ENCODE assay signal across 9 cellular contexts in the genomic region with DNA sequence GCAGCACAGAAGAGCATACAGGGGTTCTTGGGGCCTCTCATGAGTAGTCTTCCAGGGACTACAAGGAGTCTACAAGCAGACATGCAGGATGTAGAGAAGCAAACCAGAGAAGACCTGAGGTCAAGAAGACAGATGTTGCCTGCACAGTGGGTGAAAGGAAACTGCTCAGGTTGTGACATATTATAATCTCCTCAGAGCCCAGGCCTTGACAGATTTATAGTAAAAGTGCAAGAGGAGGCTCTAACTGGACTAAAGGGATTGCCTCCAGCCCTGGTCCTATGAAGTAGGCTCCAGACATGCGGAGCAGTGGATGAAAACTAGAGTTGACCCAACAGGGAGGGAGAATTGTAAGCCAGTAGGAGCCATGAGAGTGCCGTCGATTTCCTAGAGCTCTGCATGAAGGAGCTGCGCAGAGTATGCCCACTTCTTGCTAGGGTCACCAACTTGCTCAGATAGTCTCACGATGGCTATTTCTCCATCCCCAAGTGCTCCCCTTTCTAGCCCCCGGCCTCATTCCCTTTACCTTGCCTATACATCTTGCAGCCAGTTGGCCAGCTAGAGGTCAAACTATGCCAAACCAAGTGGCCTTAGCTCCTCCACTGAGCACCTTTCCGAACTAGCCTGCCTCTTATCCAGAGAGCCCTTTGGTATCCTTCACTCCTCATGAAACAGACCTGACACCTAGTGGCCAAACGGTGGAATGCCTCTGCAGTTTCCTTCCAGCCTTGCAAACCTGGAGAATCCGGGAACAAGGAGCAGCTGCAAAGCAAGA. TPM values are rescaled to one million over a fixed set of nuclear protein-coding genes. Genes with fewer than 3 reads are reported as not detected.
DNase-seq lines count a peak whose midpoint lies in the region; ATAC-seq and TF ChIP-seq lines count a peak whose summit lies in the region.
"Had no signal": no experiment of that assay in that cellular context is flagged by ENCODE, and none has a peak within 500 bp of the region (broad histone marks: within the 10 kb centered on the region; RNA-seq: fewer than 3 reads in every experiment).

No MANE protein-coding gene starts in this region.

- POLR2A ChIA-PET in CD4-positive, alpha-beta T cell (lab: Charles Lee) = no interaction called here

- peak; percentile 7 to 45 (median 28) for DNase-seq in CD4-positive, alpha-beta T cell
- peak; percentile 62 for DNase-seq in NCI-H748 (lab: John Stamatoyannopoulos, UW; ENCODE audit: unreplicated experiment)
- peak; percentile 56 to 67 for DNase-seq in activated CD4-positive, alpha-beta T cell treated with anti-CD3 and anti-CD28 coated beads, Interleukin-2, amount 50 U/mL, for 48 hours
- peak; percentile 21 for DNase-seq in effector CD8-positive, alpha-beta T cell (lab: John Stamatoyannopoulos, UW)
- peak; percentile 87 to 88 for DNase-seq in lung microvascular endothelial cell (ENCODE audit: low read depth in 2 of 2)
- peak; percentile 17 for DNase-seq in stimulated activated CD8-positive, alpha-beta memory T cell treated with anti-CD3 and anti-CD28 coated beads, Interleukin-12 subunit alpha, Interleukin-12 subunit beta, amount 100 ng/mL, for 1 hour (ENCODE audit: low read depth)

- TF ChIP-seq CTCF in CD4-positive, alpha-beta T cell (IDR thresholded peaks at IDR 0.05) = peak; percentile 87

- peak; percentile 51 for ATAC-seq in CD4-positive, alpha-beta T cell (ENCODE audit: poor library complexity)
- ATAC-seq in HG02678 (IDR thresholded peaks at IDR 0.05; ENCODE audit: unreplicated experiment) (peak; percentile 48), HG02852 (IDR thresholded peaks at IDR 0.05; ENCODE audit: unreplicated experiment) (no peak)

- CTCF ChIA-PET in CD4-positive, alpha-beta T cell (lab: Charles Lee) = interaction anchor here (0.7 to 1.2 kb wide), 2 partner anchors 9 to 233 kb away, joined by 3 to 6 read pairs; no protein-coding TSS in a partner anchor

- H3K9me3 ChIP-seq in CD4-positive, alpha-beta T cell (ENCODE audit: control insufficient read depth, low read length) = no peaks in the 10 kb centered on the region

- H3K27me3 Mint-ChIP-seq in CD4-positive, alpha-beta T cell = no peaks in the 10 kb centered on the region
- H3K27me3 Mint-ChIP-seq: IgD-negative memory B cell had no signal

- H3K9me3 Mint-ChIP-seq in CD4-positive, alpha-beta T cell = no peaks in the 10 kb centered on the region
- H3K9me3 Mint-ChIP-seq: IgD-negative memory B cell had no signal

- H3K4me3 Mint-ChIP-seq in CD4-positive, alpha-beta T cell = no peak overlapping the region
- H3K4me3 Mint-ChIP-seq: IgD-negative memory B cell had no signal

- H3K27me3 ChIP-seq in CD4-positive, alpha-beta T cell (ENCODE audit: control insufficient read depth, insufficient read depth, low read length) = no peaks in the 10 kb centered on the region

- H3K36me3 Mint-ChIP-seq in CD4-positive, alpha-beta T cell (ENCODE audit: low read depth) = peaks cover 15% of the 10 kb centered on the region

- intact Hi-C loops in CD4-positive, alpha-beta T cell (cut with DNase I, micrococcal nuclease) = loop anchor here (1.0 kb wide), 2 partner anchors 83 to 233 kb away; no protein-coding TSS in a partner anchor

- H3K27ac ChIP-seq in CD4-positive, alpha-beta T cell (ENCODE audit: low read depth, low read length) = no peak overlapping the region

- peaks cover 5% of the 10 kb centered on the region for H3K4me1 Mint-ChIP-seq in CD4-positive, alpha-beta T cell (ENCODE audit: low read depth)
- H3K4me1 Mint-ChIP-seq: IgD-negative memory B cell had no signal

- no peak overlapping the region for H3K27ac Mint-ChIP-seq in CD4-positive, alpha-beta T cell
- H3K27ac Mint-ChIP-seq: IgD-negative memory B cell had no signal

RNA-seq across cellular contexts. Expression of a gene that starts 36.2 kb away (rescaled TPM):
- 10 to 100 TPM; 17.1 to 20.1 TPM for total RNA-seq in CD4-positive, alpha-beta T cell
- 15.7 and 17.0 TPM in 2 replicates for total RNA-seq in lung microvascular endothelial cell

Comparison
In these comparisons a context has a peak if more than half of its experiments do, and no peak if none do; other contexts are left out.
1. DNase-seq: peak in every context shown above with its lines; median percentile 88 in lung microvascular endothelial cell; 62 in NCI-H748; 62 in activated CD4-positive, alpha-beta T cell treated with anti-CD3 and anti-CD28 coated beads, Interleukin-2, amount 50 U/mL, for 48 hours; 28 in CD4-positive, alpha-beta T cell; 21 in effector CD8-positive, alpha-beta T cell; 17 in stimulated activated CD8-positive, alpha-beta memory T cell treated with anti-CD3 and anti-CD28 coated beads, Interleukin-12 subunit alpha, Interleukin-12 subunit beta, amount 100 ng/mL, for 1 hour.